In genomic region chr22:21635771-21636510, GRCh38 we compare ENCODE assay signal across 32 cellular contexts. TPM values are rescaled to one million over a fixed set of nuclear protein-coding genes. Genes with fewer than 3 reads are reported as not detected.
"Had no signal": no experiment of that assay in that cellular context is flagged by ENCODE, and none has a peak within 500 bp of the region (broad histone marks: within the 10 kb centered on the region; RNA-seq: fewer than 3 reads in every experiment).

No MANE protein-coding gene starts in this region.

- H3K36me3 Mint-ChIP-seq: activated naive CD8-positive, alpha-beta T cell had no signal

- H3K4me3 ChIP-seq: body of pancreas had no signal

- H3K36me3 ChIP-seq: WERI-Rb-1 had no signal

- H3K4me3 Mint-ChIP-seq: activated B cell treated with CpG ODN at 0.5 μM for 24 hours; activated CD8-positive, alpha-beta T cell treated with anti-CD3 and anti-CD28 coated beads for 36 hours; activated naive CD8-positive, alpha-beta T cell; activated T-cell treated with anti-CD3 and anti-CD28 coated beads, Interleukin-2, amount 50 U/mL, for 4 hours; activated T-helper 17 cell treated with anti-CD3 and anti-CD28 coated beads, Interleukin-2, amount 50 U/mL, for 72 hours; T-helper 17 cell; T-helper 2 cell treated with Interferon-gamma antibody and Interleukin-4, amounts not matched to agents 5 μg/mL and 100 μg/mL, for 36 hours had no signal

- H3K9me3 Mint-ChIP-seq: activated B cell treated with CpG ODN at 0.5 μM for 24 hours; activated CD8-positive, alpha-beta T cell treated with anti-CD3 and anti-CD28 coated beads for 36 hours; activated T-cell treated with anti-CD3 and anti-CD28 coated beads, Interleukin-2, amount 50 U/mL, for 4 hours; activated T-helper 17 cell treated with anti-CD3 and anti-CD28 coated beads, Interleukin-2, amount 50 U/mL, for 72 hours; T-helper 2 cell treated with Interferon-gamma antibody and Interleukin-4, amounts not matched to agents 5 μg/mL and 100 μg/mL, for 36 hours had no signal

- H3K27me3 Mint-ChIP-seq: activated B cell treated with CpG ODN at 0.5 μM for 24 hours; activated CD8-positive, alpha-beta T cell treated with anti-CD3 and anti-CD28 coated beads for 36 hours; activated naive CD8-positive, alpha-beta T cell; activated T-helper 17 cell treated with anti-CD3 and anti-CD28 coated beads, Interleukin-2, amount 50 U/mL, for 72 hours; T-helper 17 cell had no signal

- FAIRE-seq: colon, endometrium, endothelial cell of umbilical vein, frontal cortex had no signal

- H3K27ac Mint-ChIP-seq: activated CD8-positive, alpha-beta T cell treated with anti-CD3 and anti-CD28 coated beads for 36 hours; activated naive CD8-positive, alpha-beta T cell; activated T-helper 17 cell treated with anti-CD3 and anti-CD28 coated beads, Interleukin-2, amount 50 U/mL, for 72 hours; T-helper 17 cell; T-helper 2 cell treated with Interferon-gamma antibody and Interleukin-4, amounts not matched to agents 5 μg/mL and 100 μg/mL, for 36 hours had no signal

- DNase-seq: activated B cell treated with CpG ODN at 0.5 μM for 24 hours; activated CD4-positive, alpha-beta T cell treated with anti-CD3 and anti-CD28 coated beads for 48 hours; activated CD4-positive, alpha-beta T cell treated with anti-CD3 and anti-CD28 coated beads, Interleukin-2, amount 50 U/mL, for 1 hour; activated CD4-positive, alpha-beta T cell treated with anti-CD3 and anti-CD28 coated beads, Interleukin-2, amount 50 U/mL, for 48 hours; activated CD8-positive, alpha-beta memory T cell treated with anti-CD3 and anti-CD28 coated beads for 24 hours; activated CD8-positive, alpha-beta T cell treated with anti-CD3 and anti-CD28 coated beads for 36 hours; activated effector memory CD4-positive, alpha-beta T cell treated with Interleukin-2 at 50 U/mL for 16 hours; activated gamma-delta T cell treated with Interleukin-2 at 50 U/mL for 16 hours; activated naive CD4-positive, alpha-beta T cell treated with anti-CD3 and anti-CD28 coated beads, Interleukin-2, amount 50 U/mL, for 16 hours; activated naive CD4-positive, alpha-beta T cell treated with Interleukin-2 at 50 U/mL for 16 hours; activated T-cell treated with anti-CD3 and anti-CD28 coated beads, Interleukin-2, amount 50 U/mL, for 4 hours; amniotic stem cell; anterior cingulate cortex; body of pancreas; caudate nucleus; cortex of kidney; effector CD8-positive, alpha-beta T cell; foreskin fibroblast; head of caudate nucleus; T-helper 1 cell; T-helper 17 cell; T1000; WERI-Rb-1 had no signal

- H3K27me3 ChIP-seq: body of pancreas had no signal

- H3K9me3 ChIP-seq: body of pancreas had no signal

- H3K27ac ChIP-seq: body of pancreas, WERI-Rb-1 had no signal

- ATAC-seq: activated CD4-positive, CD25-positive, alpha-beta regulatory T cell treated with anti-CD3 and anti-CD28 coated beads, Interleukin-2, amount 50 U/mL, for 24 hours; activated CD8-positive, alpha-beta T cell treated with anti-CD3 and anti-CD28 coated beads for 36 hours; activated T-cell treated with anti-CD3 and anti-CD28 coated beads, Interleukin-2, amount 50 U/mL, for 4 hours; activated T-helper 17 cell treated with anti-CD3 and anti-CD28 coated beads, Interleukin-2, amount 50 U/mL, for 72 hours; body of pancreas; esophagus mucosa; T-helper 17 cell had no signal

RNA-seq across cellular contexts. Expression of gene CCDC116, which starts 3.4 kb away (rescaled TPM):
- total RNA-seq: esophagus mucosa, frontal cortex had no signal
